Comparison of ENCODE assay signal across 22 cellular contexts in the genomic region with DNA sequence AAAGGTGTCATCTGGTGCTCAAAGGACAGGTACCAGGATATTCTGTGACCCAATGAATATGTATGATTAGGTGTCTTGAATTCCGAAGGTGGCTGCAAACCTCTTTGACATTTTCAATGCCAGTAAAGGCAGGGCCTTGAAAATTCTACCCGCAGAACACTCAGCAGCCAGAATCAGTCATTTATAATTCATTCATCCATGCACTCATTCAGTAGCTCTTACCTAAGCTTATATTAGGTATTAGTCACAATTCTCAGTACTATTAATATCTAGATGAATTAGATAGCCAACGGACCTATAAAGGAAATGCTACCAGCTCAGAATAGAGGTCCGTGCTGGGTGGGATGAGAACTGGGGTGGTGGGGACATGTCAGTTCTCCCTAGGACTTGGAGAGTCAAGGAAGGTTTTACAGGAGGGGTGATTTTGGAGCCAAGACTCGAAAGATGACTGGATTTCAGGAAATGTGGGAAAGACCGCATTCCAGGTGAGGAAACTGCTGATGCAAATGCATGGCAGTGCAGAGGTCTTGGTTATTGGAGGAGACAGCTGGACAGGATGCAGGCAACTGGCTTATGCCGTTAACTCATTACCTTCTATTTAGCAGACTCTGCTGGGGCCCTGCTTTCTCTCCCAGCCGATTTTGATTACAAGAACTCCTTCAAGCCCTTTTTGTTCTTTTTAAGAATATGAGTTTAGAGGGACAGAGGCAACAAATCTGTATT. TPM values are rescaled to one million over a fixed set of nuclear protein-coding genes. Genes with fewer than 3 reads are reported as not detected.
DNase-seq lines count a peak whose midpoint lies in the region; ATAC-seq and TF ChIP-seq lines count a peak whose summit lies in the region.
"Had no signal": no experiment of that assay in that cellular context is flagged by ENCODE, and none has a peak within 500 bp of the region (broad histone marks: within the 10 kb centered on the region; RNA-seq: fewer than 3 reads in every experiment).

No MANE protein-coding gene starts in this region.

- CTCF ChIA-PET in Caco-2 (lab: Charles Lee): no interaction called here

- POLR2A ChIA-PET in Caco-2 (lab: Charles Lee): no interaction called here

- DNase-seq in activated T-cell treated with anti-CD3 and anti-CD28 coated beads, Interleukin-2, amount 50 U/mL, for 4 hours: no peak
- no peak for DNase-seq in activated T-cell treated with anti-CD3 and anti-CD28 coated beads, Interleukin-2, amount 50 U/mL, for 48 hours
- DNase-seq in lower lobe of right lung: no peak
- DNase-seq in stomach: no peak
- no peak for DNase-seq in Caco-2
- no peak for DNase-seq in activated CD8-positive, alpha-beta memory T cell treated with anti-CD3 and anti-CD28 coated beads for 24 hours
- no peak for DNase-seq in osteocyte (ENCODE audit: extremely low spot score, unreplicated experiment)
- DNase-seq: activated CD4-positive, alpha-beta T cell treated with anti-CD3 and anti-CD28 coated beads for 4 hours; activated gamma-delta T cell; amniotic stem cell; central memory CD4-positive, alpha-beta T cell; erythroblast; HCEC 1CT; left lung; NCI-H1436; NCI-H526 treated with DMSO at 0.1 percent for 48 hours; stimulated activated naive CD8-positive, alpha-beta T cell treated with anti-CD3 and anti-CD28 coated beads, Interleukin-15, Interleukin-2, amounts not matched to agents 100 U/mL and 50 U/mL, for 24 hours; T-helper 9 cell had no signal

- no peaks in the 10 kb centered on the region for H3K27me3 Mint-ChIP-seq in activated T-cell treated with anti-CD3 and anti-CD28 coated beads, Interleukin-2, amount 50 U/mL, for 4 hours (ENCODE audit: low read depth)
- H3K27me3 Mint-ChIP-seq in Caco-2 (ENCODE audit: insufficient read depth, unreplicated experiment): peaks cover 19% of the 10 kb centered on the region
- H3K27me3 Mint-ChIP-seq in osteocyte (ENCODE audit: unreplicated experiment): no peaks in the 10 kb centered on the region
- H3K27me3 Mint-ChIP-seq: type B pancreatic cell had no signal

- TF ChIP-seq EP300 in stomach (IDR thresholded peaks at IDR 0.05): no peak

- peak overlapping the region; percentile 42 for H3K4me3 Mint-ChIP-seq in activated T-cell treated with anti-CD3 and anti-CD28 coated beads, Interleukin-2, amount 50 U/mL, for 4 hours
- no peak overlapping the region for H3K4me3 Mint-ChIP-seq in Caco-2 (ENCODE audit: unreplicated experiment)
- H3K4me3 Mint-ChIP-seq in osteocyte (ENCODE audit: unreplicated experiment): no peak overlapping the region

- H3K9me3 Mint-ChIP-seq in activated T-cell treated with anti-CD3 and anti-CD28 coated beads, Interleukin-2, amount 50 U/mL, for 4 hours: no peaks in the 10 kb centered on the region
- H3K9me3 Mint-ChIP-seq in Caco-2 (ENCODE audit: unreplicated experiment) (peaks cover 7% of the 10 kb centered on the region), osteocyte (ENCODE audit: unreplicated experiment) (no peaks in the 10 kb centered on the region)
- H3K9me3 Mint-ChIP-seq: type B pancreatic cell had no signal

- H3K4me3 ChIP-seq in lower lobe of right lung (no peak overlapping the region), stomach (no peak overlapping the region), Caco-2 (ENCODE audit: low read depth, low read length) (no peak overlapping the region)
- H3K4me3 ChIP-seq: gastroesophageal sphincter, left lung had no signal

- no peak for TF ChIP-seq CTCF in lower lobe of right lung (IDR thresholded peaks at IDR 0.05)
- TF ChIP-seq CTCF in stomach (IDR thresholded peaks at IDR 0.05): no peak
- TF ChIP-seq CTCF in Caco-2 (IDR thresholded peaks at IDR 0.05; ENCODE audit: insufficient read depth in 1 of 2, low read depth in 1 of 2, low read length in 1 of 2, severe bottlenecking in 1 of 2, unreplicated experiment in 1 of 2): no peak
- no peak for TF ChIP-seq CTCF in osteocyte (IDR thresholded peaks at IDR 0.05)

- peak overlapping the region; percentile 0 for H3K27ac ChIP-seq in lower lobe of right lung
- H3K27ac ChIP-seq in stomach: peak overlapping the region in 3 of 5 donors; percentile 55 to 79 (median 63)
- H3K27ac ChIP-seq: C4-2B, gastroesophageal sphincter had no signal

- intact Hi-C loops in lower lobe of right lung (cut with DNase I): loop anchor here (5.0 kb wide), 2 partner anchors 208 to 278 kb away; no protein-coding TSS in a partner anchor
- intact Hi-C loops in stomach (cut with DNase I; ENCODE audit: low total_unique reads): no loop called here
- intact Hi-C loops in Caco-2 (cut with micrococcal nuclease; ENCODE audit: unreplicated experiment): no loop called here

- H3K27me3 ChIP-seq in lower lobe of right lung (ENCODE audit: low read depth) (no peaks in the 10 kb centered on the region), stomach (peaks cover 0 to under 1% (median 0%) of the 10 kb centered on the region in 3 donors), Caco-2 (replicated peaks; ENCODE audit: control insufficient read depth, insufficient read depth, low read length) (no peaks in the 10 kb centered on the region)
- H3K27me3 ChIP-seq: gastroesophageal sphincter had no signal

- WGBS in stomach, 5 donors: 62 to 75% (median 69%) methylated on average over 8 of the region's 8 CpGs

- no TSS peak for BruUV-seq in Caco-2 (replicated peaks; lab: Mats Ljungman, UMichigan)

- peaks cover 30% of the 10 kb centered on the region for H3K36me3 Mint-ChIP-seq in activated T-cell treated with anti-CD3 and anti-CD28 coated beads, Interleukin-2, amount 50 U/mL, for 4 hours (ENCODE audit: insufficient read depth)
- H3K36me3 Mint-ChIP-seq in Caco-2 (ENCODE audit: insufficient read depth, unreplicated experiment): no peaks in the 10 kb centered on the region
- H3K36me3 Mint-ChIP-seq in osteocyte (ENCODE audit: unreplicated experiment): peaks cover 60% of the 10 kb centered on the region

- H3K4me1 ChIP-seq in lower lobe of right lung: peaks cover 85% of the 10 kb centered on the region
- H3K4me1 ChIP-seq in stomach: peaks cover 55 to 99% (median 81%) of the 10 kb centered on the region in 4 donors
- H3K4me1 ChIP-seq in Caco-2: no peaks in the 10 kb centered on the region

- TF ChIP-seq POLR2A in stomach (IDR thresholded peaks at IDR 0.05): no peak

- peaks cover 99% of the 10 kb centered on the region for H3K4me1 Mint-ChIP-seq in activated T-cell treated with anti-CD3 and anti-CD28 coated beads, Interleukin-2, amount 50 U/mL, for 4 hours (ENCODE audit: low read depth)
- H3K4me1 Mint-ChIP-seq in Caco-2 (ENCODE audit: low read depth, unreplicated experiment) (no peaks in the 10 kb centered on the region), osteocyte (ENCODE audit: unreplicated experiment) (peaks cover 77% of the 10 kb centered on the region)

- H3K9me3 ChIP-seq in lower lobe of right lung (no peaks in the 10 kb centered on the region), stomach (no peaks in the 10 kb centered on the region), Caco-2 (no peaks in the 10 kb centered on the region)
- H3K9me3 ChIP-seq: gastroesophageal sphincter, left lung had no signal

- peaks cover 55% of the 10 kb centered on the region for H3K36me3 ChIP-seq in lower lobe of right lung
- peaks cover 4 to 50% (median 43%) of the 10 kb centered on the region in 4 donors for H3K36me3 ChIP-seq in stomach
- H3K36me3 ChIP-seq in Caco-2 (ENCODE audit: control insufficient read depth, insufficient read depth, low read length): no peaks in the 10 kb centered on the region

- no peak for ATAC-seq in activated T-cell treated with anti-CD3 and anti-CD28 coated beads, Interleukin-2, amount 50 U/mL, for 4 hours
- peak; percentile 51 for ATAC-seq in SK-N-SH treated with all-trans-retinoic acid at 6 μM for 48 hours
- ATAC-seq in lower lobe of right lung: no peak
- ATAC-seq: gastroesophageal sphincter; left lung; stimulated activated naive CD8-positive, alpha-beta T cell treated with anti-CD3 and anti-CD28 coated beads, Interleukin-15, Interleukin-2, amounts not matched to agents 100 U/mL and 50 U/mL, for 24 hours had no signal

- H3K27ac Mint-ChIP-seq in Caco-2 (ENCODE audit: unreplicated experiment) (no peak overlapping the region), osteocyte (ENCODE audit: unreplicated experiment) (no peak overlapping the region)
- H3K27ac Mint-ChIP-seq: type B pancreatic cell had no signal

TF ChIP-seq in SK-N-SH treated with all-trans-retinoic acid at 6 μM for 48 hours, 23 proteins besides CTCF, POLR2A, EP300 and RAD21 (continues in another document):
- TF ChIP-seq ZC3H10 (CRISPR knock-in tag; IDR thresholded peaks at IDR 0.05) (no peak), BACH2 (CRISPR knock-in tag; IDR thresholded peaks at IDR 0.05; ENCODE audit: borderline replicate concordance) (no peak), TCF4 (CRISPR knock-in tag; IDR thresholded peaks at IDR 0.05; ENCODE audit: borderline replicate concordance) (no peak), GLIS3 (CRISPR knock-in tag; IDR thresholded peaks at IDR 0.05) (no peak)
- TF ChIP-seq, protein P1, sequence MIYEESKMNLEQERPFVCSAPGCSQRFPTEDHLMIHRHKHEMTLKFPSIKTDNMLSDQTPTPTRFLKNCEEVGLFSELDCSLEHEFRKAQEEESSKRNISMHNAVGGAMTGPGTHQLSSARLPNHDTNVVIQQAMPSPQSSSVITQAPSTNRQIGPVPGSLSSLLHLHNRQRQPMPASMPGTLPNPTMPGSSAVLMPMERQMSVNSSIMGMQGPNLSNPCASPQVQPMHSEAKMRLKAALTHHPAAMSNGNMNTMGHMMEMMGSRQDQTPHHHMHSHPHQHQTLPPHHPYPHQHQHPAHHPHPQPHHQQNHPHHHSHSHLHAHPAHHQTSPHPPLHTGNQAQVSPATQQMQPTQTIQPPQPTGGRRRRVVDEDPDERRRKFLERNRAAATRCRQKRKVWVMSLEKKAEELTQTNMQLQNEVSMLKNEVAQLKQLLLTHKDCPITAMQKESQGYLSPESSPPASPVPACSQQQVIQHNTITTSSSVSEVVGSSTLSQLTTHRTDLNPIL (CRISPR knock-in tag; IDR thresholded peaks at IDR 0.05; ENCODE audit: low read depth): no peak

RNA-seq across cellular contexts. Expression of gene TRIB2, which starts 7.2 kb away (rescaled TPM):
- 10 to 100 TPM in 1 of 3 donors, 1 to 10 TPM in 2; 8.8 to 13.3 (median 9.8) TPM for total RNA-seq in activated T-cell treated with anti-CD3 and anti-CD28 coated beads, Interleukin-2, amount 50 U/mL, for 4 hours
- total RNA-seq in lower lobe of right lung (35.1 TPM), stomach (100 to 1,000 TPM in 2 of 5 donors, 10 to 100 TPM in 2, 1 to 10 TPM in 1; 6.4 to 226 (median 91.0) TPM), Caco-2 (2022) (2.9 and 3.6 TPM in 2 replicates), osteocyte (142 and 146 TPM in 2 replicates)
- polyA plus RNA-seq in stomach: 10 to 100 TPM; 26.4 to 33.6 (median 29.8) TPM
